Comparison of ENCODE assay signal across 9 cellular contexts in the genomic region with DNA sequence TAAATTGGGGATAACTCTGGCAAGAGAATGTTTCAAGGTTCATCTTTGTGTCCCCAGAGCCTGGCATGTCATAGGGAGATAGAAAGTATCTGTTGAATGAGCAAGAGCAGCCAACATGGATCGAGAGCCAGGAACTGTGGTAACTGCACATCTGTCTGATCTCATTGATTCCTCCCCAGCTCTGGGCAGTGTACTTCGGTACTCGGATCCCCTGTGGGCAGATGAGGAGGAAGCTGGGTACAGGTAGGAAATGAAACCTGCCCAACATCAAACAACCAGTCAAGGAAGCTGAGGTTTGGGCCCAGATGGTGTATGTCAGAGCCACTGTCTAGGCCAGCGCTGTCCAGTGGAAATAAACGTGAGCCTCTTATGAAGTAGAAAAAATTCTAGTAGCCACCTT.
DNase-seq lines count a peak whose midpoint lies in the region; ATAC-seq lines count a peak whose summit lies in the region.
"Had no signal": no experiment of that assay in that cellular context is flagged by ENCODE, and none has a peak within 500 bp of the region (broad histone marks: within the 10 kb centered on the region; RNA-seq: fewer than 3 reads in every experiment).

No MANE protein-coding gene starts in this region.

- peak overlapping the region; percentile 22 for H3K27ac Mint-ChIP-seq in activated CD8-positive, alpha-beta memory T cell treated with anti-CD3 and anti-CD28 coated beads, Interleukin-2, amount 10 ng/mL, durations not matched to agents 7 days and 5 days
- H3K27ac Mint-ChIP-seq in activated T-helper 17 cell treated with anti-CD3 and anti-CD28 coated beads, Interleukin-2, amount 50 U/mL, for 72 hours = peak overlapping the region; percentile 83
- peak overlapping the region; percentile 80 for H3K27ac Mint-ChIP-seq in stimulated activated memory B cell treated with anti-CD40 and anti-IgM and Interleukin-4, amounts not matched to agents 10 μg/mL and 1 μg/mL and 100 μg/mL, for 72 hours

- peak overlapping the region; percentile 21 for H3K4me3 Mint-ChIP-seq in activated CD8-positive, alpha-beta memory T cell treated with anti-CD3 and anti-CD28 coated beads, Interleukin-2, amount 10 ng/mL, durations not matched to agents 7 days and 5 days
- peak overlapping the region; percentile 51 for H3K4me3 Mint-ChIP-seq in activated T-helper 17 cell treated with anti-CD3 and anti-CD28 coated beads, Interleukin-2, amount 50 U/mL, for 72 hours
- H3K4me3 Mint-ChIP-seq in stimulated activated memory B cell treated with anti-CD40 and anti-IgM and Interleukin-4, amounts not matched to agents 10 μg/mL and 1 μg/mL and 100 μg/mL, for 72 hours = no peak overlapping the region

- peaks cover 58% of the 10 kb centered on the region for H3K4me1 Mint-ChIP-seq in activated CD8-positive, alpha-beta memory T cell treated with anti-CD3 and anti-CD28 coated beads, Interleukin-2, amount 10 ng/mL, durations not matched to agents 7 days and 5 days
- peaks cover 34% of the 10 kb centered on the region for H3K4me1 Mint-ChIP-seq in activated T-helper 17 cell treated with anti-CD3 and anti-CD28 coated beads, Interleukin-2, amount 50 U/mL, for 72 hours
- peaks cover 93% of the 10 kb centered on the region for H3K4me1 Mint-ChIP-seq in stimulated activated memory B cell treated with anti-CD40 and anti-IgM and Interleukin-4, amounts not matched to agents 10 μg/mL and 1 μg/mL and 100 μg/mL, for 72 hours

- no peaks in the 10 kb centered on the region for H3K9me3 Mint-ChIP-seq in activated CD8-positive, alpha-beta memory T cell treated with anti-CD3 and anti-CD28 coated beads, Interleukin-2, amount 10 ng/mL, durations not matched to agents 7 days and 5 days (ENCODE audit: low read depth)
- no peaks in the 10 kb centered on the region for H3K9me3 Mint-ChIP-seq in activated T-helper 17 cell treated with anti-CD3 and anti-CD28 coated beads, Interleukin-2, amount 50 U/mL, for 72 hours
- no peaks in the 10 kb centered on the region for H3K9me3 Mint-ChIP-seq in stimulated activated memory B cell treated with anti-CD40 and anti-IgM and Interleukin-4, amounts not matched to agents 10 μg/mL and 1 μg/mL and 100 μg/mL, for 72 hours

- DNase-seq in activated CD8-positive, alpha-beta memory T cell treated with anti-CD3 and anti-CD28 coated beads, Interleukin-2, amount 10 ng/mL, durations not matched to agents 7 days and 5 days = peak; percentile 62
- no peak for DNase-seq in activated CD8-positive, alpha-beta memory T cell treated with anti-CD3 and anti-CD28 coated beads, Interleukin-2, amount 50 U/mL, for 4 hours
- DNase-seq in activated gamma-delta T cell (lab: John Stamatoyannopoulos, UW) (no peak), DMS114 treated with DMSO at 0.1 percent for 48 hours (lab: John Stamatoyannopoulos, UW; ENCODE audit: unreplicated experiment) (no peak), islet precursor cell (no peak)
- DNase-seq: caudate nucleus had no signal

- ATAC-seq in activated CD8-positive, alpha-beta memory T cell treated with anti-CD3 and anti-CD28 coated beads, Interleukin-2, amount 10 ng/mL, durations not matched to agents 7 days and 5 days = peak; percentile 50
- peak; percentile 76 for ATAC-seq in HG02943 (IDR thresholded peaks at IDR 0.05; ENCODE audit: low read depth, unreplicated experiment)
- ATAC-seq in activated T-helper 17 cell treated with anti-CD3 and anti-CD28 coated beads, Interleukin-2, amount 50 U/mL, for 72 hours (replicated peaks) = peak; percentile 87
- ATAC-seq in stimulated activated memory B cell treated with anti-CD40 and anti-IgM and Interleukin-4, amounts not matched to agents 10 μg/mL and 1 μg/mL and 100 μg/mL, for 72 hours = peak; percentile 94

- CTCF ChIA-PET in activated CD8-positive, alpha-beta memory T cell treated with anti-CD3 and anti-CD28 coated beads, Interleukin-2, amount 10 ng/mL, durations not matched to agents 7 days and 5 days (lab: Charles Lee) = interaction anchor here (3.4 to 4.1 kb wide), 2 partner anchors 12 to 77 kb away, joined by 10 to 17 read pairs; a partner anchor contains a TSS

- H3K36me3 Mint-ChIP-seq in activated CD8-positive, alpha-beta memory T cell treated with anti-CD3 and anti-CD28 coated beads, Interleukin-2, amount 10 ng/mL, durations not matched to agents 7 days and 5 days = no peaks in the 10 kb centered on the region
- H3K36me3 Mint-ChIP-seq in activated T-helper 17 cell treated with anti-CD3 and anti-CD28 coated beads, Interleukin-2, amount 50 U/mL, for 72 hours (ENCODE audit: low read depth) = no peaks in the 10 kb centered on the region
- H3K36me3 Mint-ChIP-seq in stimulated activated memory B cell treated with anti-CD40 and anti-IgM and Interleukin-4, amounts not matched to agents 10 μg/mL and 1 μg/mL and 100 μg/mL, for 72 hours = no peaks in the 10 kb centered on the region

- H3K27me3 Mint-ChIP-seq in activated CD8-positive, alpha-beta memory T cell treated with anti-CD3 and anti-CD28 coated beads, Interleukin-2, amount 10 ng/mL, durations not matched to agents 7 days and 5 days = no peaks in the 10 kb centered on the region
- H3K27me3 Mint-ChIP-seq in activated T-helper 17 cell treated with anti-CD3 and anti-CD28 coated beads, Interleukin-2, amount 50 U/mL, for 72 hours = no peaks in the 10 kb centered on the region
- no peaks in the 10 kb centered on the region for H3K27me3 Mint-ChIP-seq in stimulated activated memory B cell treated with anti-CD40 and anti-IgM and Interleukin-4, amounts not matched to agents 10 μg/mL and 1 μg/mL and 100 μg/mL, for 72 hours

Comparison
In these comparisons a context has a peak if more than half of its experiments do, and no peak if none do; other contexts are left out.
1. H3K27ac Mint-ChIP-seq: peak in every context shown above with its lines; median percentile 83 in activated T-helper 17 cell treated with anti-CD3 and anti-CD28 coated beads, Interleukin-2, amount 50 U/mL, for 72 hours; 80 in stimulated activated memory B cell treated with anti-CD40 and anti-IgM and Interleukin-4, amounts not matched to agents 10 μg/mL and 1 μg/mL and 100 μg/mL, for 72 hours; 22 in activated CD8-positive, alpha-beta memory T cell treated with anti-CD3 and anti-CD28 coated beads, Interleukin-2, amount 10 ng/mL, durations not matched to agents 7 days and 5 days.